ENCODE assay signal across 1 cellular context in the genomic region with DNA sequence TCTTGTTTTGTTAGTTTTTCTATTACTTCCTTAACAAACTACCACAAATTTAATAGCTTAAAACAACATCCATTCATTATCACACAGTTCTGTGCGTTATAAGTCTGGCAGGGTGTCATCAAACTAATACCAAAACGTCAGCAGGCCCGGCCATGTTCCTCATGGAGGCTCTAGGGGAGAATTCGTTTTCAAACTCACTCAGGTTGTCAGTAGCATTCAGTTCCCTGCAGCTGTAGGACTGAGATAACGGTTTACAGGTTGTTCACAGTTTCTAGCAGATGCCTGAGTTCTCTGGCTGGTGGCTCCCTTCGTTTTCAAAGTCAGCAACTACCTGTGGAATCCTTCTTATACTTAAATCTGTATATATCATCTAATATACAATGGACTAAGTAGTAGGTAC.
TF ChIP-seq lines count a peak whose summit lies in the region.

No MANE protein-coding gene starts in this region.

TF ChIP-seq in IMR-90, 13 proteins besides CTCF, POLR2A, EP300 and RAD21 (continued from another document):
- no peak for TF ChIP-seq SMC3 (IDR thresholded peaks at IDR 0.05; ENCODE audit: low read depth, low read length)
- no peak for TF ChIP-seq RCOR1 (IDR thresholded peaks at IDR 0.05; ENCODE audit: insufficient replicate concordance, low read length)
TF ChIP-seq in IMR-90: peak in this region for 0.
